Comparison of ENCODE assay signal across 8 cellular contexts in the genomic region with DNA sequence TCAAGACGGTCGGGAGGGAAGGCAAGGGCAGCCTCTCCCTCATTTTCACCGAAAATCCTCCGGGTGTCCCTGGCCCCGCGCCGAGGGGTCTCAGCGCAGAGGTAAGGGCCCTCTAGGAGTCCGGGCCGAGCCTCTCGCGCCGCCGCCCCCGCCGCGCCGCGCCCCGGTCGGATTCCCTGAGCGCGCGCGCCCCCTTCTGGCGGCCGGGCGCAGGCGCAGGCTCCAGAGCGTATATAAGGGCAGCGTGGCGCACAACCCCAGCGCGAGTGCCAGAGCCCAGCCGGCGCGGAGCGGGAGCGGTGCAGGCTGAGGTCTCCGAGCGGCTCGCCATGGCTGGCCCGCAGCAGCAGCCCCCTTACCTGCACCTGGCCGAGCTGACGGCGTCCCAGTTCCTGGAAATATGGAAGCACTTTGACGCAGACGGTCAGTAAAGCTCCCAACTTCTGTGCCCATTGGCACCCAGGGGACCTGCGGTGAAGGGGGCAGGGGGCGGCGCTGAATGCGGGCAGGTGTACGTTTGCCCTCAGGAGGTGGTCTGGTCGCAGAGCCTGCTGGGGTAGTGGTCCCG. TPM values are rescaled to one million over a fixed set of nuclear protein-coding genes. Genes with fewer than 3 reads are reported as not detected.
DNase-seq lines count a peak whose midpoint lies in the region; ATAC-seq lines count a peak whose summit lies in the region.

A gene with protein sequence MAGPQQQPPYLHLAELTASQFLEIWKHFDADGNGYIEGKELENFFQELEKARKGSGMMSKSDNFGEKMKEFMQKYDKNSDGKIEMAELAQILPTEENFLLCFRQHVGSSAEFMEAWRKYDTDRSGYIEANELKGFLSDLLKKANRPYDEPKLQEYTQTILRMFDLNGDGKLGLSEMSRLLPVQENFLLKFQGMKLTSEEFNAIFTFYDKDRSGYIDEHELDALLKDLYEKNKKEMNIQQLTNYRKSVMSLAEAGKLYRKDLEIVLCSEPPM (plus strand): TSS at position 260 of the 568 bp plus-strand sequence. CDS start 70 bp downstream, at position 330.

- DNase-seq in DMS 273 treated with DMSO at 0.1 percent for 48 hours (lab: John Stamatoyannopoulos, UW): peak; percentile 24
- peak; percentile 78 for DNase-seq in HuH-7 (ENCODE audit: low spot score)
- DNase-seq in T follicular helper cell (ENCODE audit: low read depth): peak; percentile 43
- peak; percentile 21 for DNase-seq in amniotic epithelial cell (ENCODE audit: low read depth)
- peak; percentile 74 for DNase-seq in hepatic stellate cell (ENCODE audit: low spot score)
- DNase-seq in sciatic nerve (ENCODE audit: low spot score): peak; percentile 80

- intact Hi-C loops in sciatic nerve (cut with DNase I): no loop called here

- ATAC-seq in GM21390 (IDR thresholded peaks at IDR 0.05; ENCODE audit: unreplicated experiment): peak; percentile 93
- peak; percentile 76 for ATAC-seq in sciatic nerve
- ATAC-seq in HG02840 (IDR thresholded peaks at IDR 0.05; ENCODE audit: low FRiP score, unreplicated experiment): no peak

RNA-seq across cellular contexts. Expression of the gene that starts here (rescaled TPM):
- 2.8 TPM for total RNA-seq in sciatic nerve

Comparison
In these comparisons a context has a peak if more than half of its experiments do, and no peak if none do; other contexts are left out.
1. DNase-seq: peak in every context shown above with its lines; median percentile 80 in sciatic nerve; 78 in HuH-7; 74 in hepatic stellate cell; 43 in T follicular helper cell; 24 in DMS 273 treated with DMSO at 0.1 percent for 48 hours; 21 in amniotic epithelial cell.